In genomic region chr7:120337308-120337907, GRCh38 we compare ENCODE assay signal across 8 cellular contexts.
A peak's percentile ranks its signal among the peaks of the same experiment; 100 is the strongest.
DNase-seq lines count a peak whose midpoint lies in the region; ATAC-seq, FAIRE-seq and TF ChIP-seq lines count a peak whose summit lies in the region.

No MANE protein-coding gene starts in this region.

- intact Hi-C loops in Caco-2 (cut with micrococcal nuclease; ENCODE audit: unreplicated experiment) (no loop called here), GM12878 (cut with micrococcal nuclease; ENCODE audit: unreplicated experiment) (loop anchor here (2.0 to 5.0 kb wide), 2 partner anchors 55 to 57 kb away; no protein-coding TSS in a partner anchor), sciatic nerve (cut with DNase I) (no loop called here)

- H3K9me3 ChIP-seq in Caco-2 (no peaks in the 10 kb centered on the region; the same call in 1 of the 2 replicates), GM12878 (replicated peaks; ENCODE audit: control insufficient read depth, insufficient read depth, low read length) (peaks cover 4% of the 10 kb centered on the region)

- no peak overlapping the region for H3K27ac ChIP-seq in GM12878 (ENCODE audit: control insufficient read depth, insufficient read depth)

- H2AFZ ChIP-seq in GM12878 (ENCODE audit: control insufficient read depth, low read depth, low read length) = no peak overlapping the region

- RAD21 ChIA-PET in GM12878 (lab: Charles Lee; ENCODE audit: unreplicated experiment) = interaction anchor here (0.8 to 1.9 kb wide), 10 partner anchors 15 to 215 kb away, joined by 3 to 6 read pairs (median 4); no protein-coding TSS in a partner anchor

- no peaks in the 10 kb centered on the region for H3K4me1 Mint-ChIP-seq in Caco-2 (ENCODE audit: low read depth, unreplicated experiment)

- 5% methylated on average over 1 of the region's 1 CpG for WGBS in GM12878 (ENCODE audit: insufficient coverage, insufficient replicate concordance, low lambda C conversion rate, missing lambda C conversion rate)

- POLR2A ChIA-PET in Caco-2 (lab: Charles Lee) = no interaction called here
- POLR2A ChIA-PET in GM12878 (lab: Charles Lee) = interaction anchor here (0.6 to 2.3 kb wide), 4 partner anchors 11 to 67 kb away, joined by 3 to 6 read pairs (median 4); no protein-coding TSS in a partner anchor

- H3K27ac Mint-ChIP-seq in Caco-2 (ENCODE audit: unreplicated experiment) = no peak overlapping the region

- H3K36me3 ChIP-seq in Caco-2 (ENCODE audit: control insufficient read depth, insufficient read depth, low read length) (no peaks in the 10 kb centered on the region), GM12878 (ENCODE audit: control insufficient read depth in 2 of 2, insufficient read depth in 2 of 2, low read length in 1 of 2) (no peaks in the 10 kb centered on the region)

- no peaks in the 10 kb centered on the region for H4K20me1 ChIP-seq in GM12878 (ENCODE audit: control insufficient read depth, insufficient read depth)

- H3K4me3 ChIP-seq in Caco-2 (ENCODE audit: low read depth, low read length) (no peak overlapping the region), GM12878 (no peak overlapping the region), retinal pigment epithelial cell (ENCODE audit: low read length) (no peak overlapping the region)

- TF ChIP-seq CTCF in Caco-2 (IDR thresholded peaks at IDR 0.05; ENCODE audit: insufficient read depth in 1 of 2, low read depth in 1 of 2, low read length in 1 of 2, severe bottlenecking in 1 of 2, unreplicated experiment in 1 of 2) (peak; percentile 43 to 56), GM12878 (IDR thresholded peaks at IDR 0.05 in 2 of 3, conservative IDR thresholded peaks at IDR 0.05 in 1 of 3; ENCODE audit: control insufficient read depth in 2 of 3, extremely low read depth in 1 of 3, insufficient read depth in 1 of 3, low read depth in 3 of 3, low read length in 3 of 3) (peak; percentile 42 to 49 (median 47)), retinal pigment epithelial cell (conservative IDR thresholded peaks at IDR 0.05; ENCODE audit: low read depth, low read length) (peak; percentile 79)

- TF ChIP-seq EP300 in GM12878 (IDR thresholded peaks at IDR 0.05; ENCODE audit: borderline replicate concordance in 1 of 2, control insufficient read depth in 1 of 2, low read depth in 2 of 2, low read length in 2 of 2) = no peak

- no peaks in the 10 kb centered on the region for H3K79me2 ChIP-seq in GM12878 (ENCODE audit: control insufficient read depth, insufficient read depth, low read length)

- no peaks in the 10 kb centered on the region for H3K36me3 Mint-ChIP-seq in Caco-2 (ENCODE audit: insufficient read depth, unreplicated experiment)

- peak; percentile 37; the same call in 1 of the 2 replicates for TF ChIP-seq RAD21 in GM12878 (IDR thresholded peaks at IDR 0.05; ENCODE audit: insufficient read depth, low read depth, low read length)

- SMC1A ChIA-PET in GM12878 (lab: Charles Lee; ENCODE audit: uncharacterized antibody, unreplicated experiment) = interaction anchor here (0.8 to 2.2 kb wide), 15 partner anchors 9 to 141 kb away, joined by 3 to 9 read pairs (median 3); no protein-coding TSS in a partner anchor

- no peaks in the 10 kb centered on the region for H3K4me1 ChIP-seq in Caco-2
- peaks cover 5% of the 10 kb centered on the region; the same call in 1 of the 2 replicates for H3K4me1 ChIP-seq in GM12878 (ENCODE audit: control insufficient read depth, insufficient read depth, low read length)

- BruUV-seq in Caco-2 (replicated peaks; lab: Mats Ljungman, UMichigan) = no TSS peak
- no TSS peak for BruUV-seq in GM12878 (replicated peaks; lab: Mats Ljungman, UMichigan)

- no peak overlapping the region for H3K4me3 Mint-ChIP-seq in Caco-2 (ENCODE audit: unreplicated experiment)

- no peak for TF ChIP-seq POLR2A in GM12878 (IDR thresholded peaks at IDR 0.05; ENCODE audit: low read depth, low read length)

- peak; percentile 41 for ATAC-seq in GM19397 (IDR thresholded peaks at IDR 0.05; ENCODE audit: unreplicated experiment)
- peak; percentile 82 for ATAC-seq in GM12878
- no peak for ATAC-seq in sciatic nerve

- CTCF ChIA-PET in Caco-2 (lab: Charles Lee) = no interaction called here
- CTCF ChIA-PET in GM12878 (lab: Yijun Ruan, JAX) = interaction anchor here (0.5 to 2.8 kb wide), 21 partner anchors 9 to 234 kb away, joined by 3 to 29 read pairs (median 4); partner anchors contain the start of gene KCND2

- no peak for FAIRE-seq in GM12878 (lab: Jason Lieb, UNC)

- H3K9ac ChIP-seq in GM12878 (ENCODE audit: control insufficient read depth, insufficient read depth, low read length) = no peak overlapping the region

- DNase-seq in Caco-2 = peak in 1 of 2 experiments; percentile 5
- peak; percentile 4 for DNase-seq in HT1080 (ENCODE audit: low read depth)
- DNase-seq in GM12878 (ENCODE audit: low read depth, low spot score) = no peak
- peak; percentile 1 for DNase-seq in retinal pigment epithelial cell (ENCODE audit: low read depth)
- no peak for DNase-seq in sciatic nerve (ENCODE audit: low spot score)
- no peak for DNase-seq in NCI-H2107 (lab: John Stamatoyannopoulos, UW)
- DNase-seq in stimulated activated CD4-positive, alpha-beta T cell treated with anti-CD3 and anti-CD28 coated beads, Interleukin-12 subunit alpha, Interleukin-12 subunit beta, amount 100 ng/mL, for 4 hours = no peak

- in situ Hi-C loops in GM12878 (cut with MboI) = no loop called here

- H3K27me3 ChIP-seq in Caco-2 (replicated peaks; ENCODE audit: control insufficient read depth, insufficient read depth, low read length) (no peaks in the 10 kb centered on the region), GM12878 (replicated peaks in 1 of 2; ENCODE audit: control insufficient read depth in 2 of 2, insufficient read depth in 2 of 2, low read length in 1 of 2) (no peaks in the 10 kb centered on the region)

- no peak overlapping the region for H3K4me2 ChIP-seq in GM12878 (ENCODE audit: control insufficient read depth, insufficient read depth)

- H3K9me3 Mint-ChIP-seq in Caco-2 (ENCODE audit: unreplicated experiment) = no peaks in the 10 kb centered on the region

- no peaks in the 10 kb centered on the region for H3K27me3 Mint-ChIP-seq in Caco-2 (ENCODE audit: insufficient read depth, unreplicated experiment)

TF ChIP-seq in GM12878, 131 proteins besides CTCF, POLR2A, EP300 and RAD21 (continues in another document):
- TF ChIP-seq ZZZ3 (IDR thresholded peaks at IDR 0.05; ENCODE audit: control insufficient read depth, insufficient read length, low read depth) (no peak), POLR2AphosphoS5 (IDR thresholded peaks at IDR 0.05; ENCODE audit: low read length) (no peak), SMARCA5 (IDR thresholded peaks at IDR 0.05) (0 out of 2 replicates have a peak, but pooled peaks have one; percentile 14), ZNF274 (IDR thresholded peaks at IDR 0.05; ENCODE audit: insufficient read depth, insufficient read length) (no peak), SREBF2 (IDR thresholded peaks at IDR 0.05; ENCODE audit: low read length) (no peak), SIN3A (IDR thresholded peaks at IDR 0.05; ENCODE audit: low read depth, low read length) (no peak), RELA (IDR thresholded peaks at IDR 0.05; ENCODE audit: borderline replicate concordance, partially characterized antibody) (no peak), TCF7 (IDR thresholded peaks at IDR 0.05; ENCODE audit: borderline replicate concordance) (0 out of 2 replicates have a peak, but pooled peaks have one; percentile 12), SMC3 (IDR thresholded peaks at IDR 0.05; ENCODE audit: borderline replicate concordance, low read length) (peak; percentile 21; the same call in 1 of the 2 replicates), POU2F2 (IDR thresholded peaks at IDR 0.05; ENCODE audit: borderline replicate concordance, low read depth, low read length) (no peak), MTA2 (IDR thresholded peaks at IDR 0.05; ENCODE audit: low read depth) (no peak), RCOR1 (conservative IDR thresholded peaks at IDR 0.05; ENCODE audit: low read depth, low read length) (no peak), MTA3 (IDR thresholded peaks at IDR 0.05; ENCODE audit: borderline replicate concordance, low read length) (no peak), ZNF687 (IDR thresholded peaks at IDR 0.05) (no peak), FOXM1 (IDR thresholded peaks at IDR 0.05; ENCODE audit: low read depth, low read length) (no peak)
- TF ChIP-seq, protein P1, sequence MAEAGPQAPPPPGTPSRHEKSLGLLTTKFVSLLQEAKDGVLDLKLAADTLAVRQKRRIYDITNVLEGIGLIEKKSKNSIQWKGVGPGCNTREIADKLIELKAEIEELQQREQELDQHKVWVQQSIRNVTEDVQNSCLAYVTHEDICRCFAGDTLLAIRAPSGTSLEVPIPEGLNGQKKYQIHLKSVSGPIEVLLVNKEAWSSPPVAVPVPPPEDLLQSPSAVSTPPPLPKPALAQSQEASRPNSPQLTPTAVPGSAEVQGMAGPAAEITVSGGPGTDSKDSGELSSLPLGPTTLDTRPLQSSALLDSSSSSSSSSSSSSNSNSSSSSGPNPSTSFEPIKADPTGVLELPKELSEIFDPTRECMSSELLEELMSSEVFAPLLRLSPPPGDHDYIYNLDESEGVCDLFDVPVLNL (IDR thresholded peaks at IDR 0.05; ENCODE audit: low read depth, low read length) = no peak

Comparison
In these comparisons a context has a peak if more than half of its experiments do, and no peak if none do; other contexts are left out.
1. DNase-seq: peak in HT1080 (single experiment) and retinal pigment epithelial cell (single experiment); none in GM12878 (single experiment), sciatic nerve (single experiment), NCI-H2107 (single experiment) and stimulated activated CD4-positive, alpha-beta T cell treated with anti-CD3 and anti-CD28 coated beads, Interleukin-12 subunit alpha, Interleukin-12 subunit beta, amount 100 ng/mL, for 4 hours (single experiment).
2. Peak in every context shown above with its lines, with median percentiles within 50 percentile points of each other: CTCF ChIP-seq.